Comparison of ENCODE assay signal across 8 cellular contexts in the genomic region with DNA sequence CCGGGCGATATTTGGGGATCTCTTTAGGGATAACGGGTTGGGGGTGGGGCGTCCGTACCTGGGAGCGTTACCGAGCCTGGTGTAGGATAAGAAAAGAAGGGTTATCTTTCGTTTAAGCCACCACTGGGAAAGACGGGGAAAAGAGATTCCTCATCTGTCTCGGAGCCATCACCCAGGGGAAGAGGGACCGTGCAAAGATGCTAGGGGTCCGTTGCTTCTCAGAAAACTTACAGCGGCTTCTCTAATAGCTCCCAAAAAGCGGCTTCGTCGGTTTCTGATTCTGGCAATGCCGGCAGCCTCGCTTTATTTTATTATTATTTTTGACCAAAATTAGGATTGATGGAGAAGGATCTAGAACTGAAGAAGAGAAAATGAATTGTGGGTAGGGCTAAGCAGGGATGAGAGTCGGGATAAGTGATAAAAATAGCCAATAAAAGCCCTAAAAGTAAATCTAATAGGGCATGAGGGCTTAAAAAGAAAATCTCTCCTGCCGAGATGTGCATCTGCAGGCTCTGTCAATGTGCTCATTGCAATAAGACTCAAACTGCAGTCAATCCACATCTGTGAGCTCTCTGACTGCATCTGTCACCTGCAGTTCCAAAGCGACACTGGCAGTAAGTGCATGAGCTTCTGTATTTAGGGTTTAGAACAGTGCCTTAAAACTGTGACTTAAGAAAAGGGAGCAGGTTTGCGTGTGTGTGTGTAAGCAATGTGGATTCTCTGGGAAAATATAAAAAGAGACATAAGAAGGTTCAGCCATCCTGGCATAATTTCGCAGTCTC. TPM values are rescaled to one million over a fixed set of nuclear protein-coding genes. Genes with fewer than 3 reads are reported as not detected.
A peak's percentile ranks its signal among the peaks of the same experiment; 100 is the strongest.
DNase-seq lines count a peak whose midpoint lies in the region; ATAC-seq and TF ChIP-seq lines count a peak whose summit lies in the region.

No MANE protein-coding gene starts in this region.

- WGBS in heart right ventricle, 2 donors = 8 to 9% methylated on average over 23 of the region's 23 CpGs

- H3K27me3 ChIP-seq in heart right ventricle (no peaks in the 10 kb centered on the region), tibial artery (no peaks in the 10 kb centered on the region)

- no peak for DNase-seq in heart right ventricle
- DNase-seq in left cardiac atrium = no peak
- peak; percentile 12 for DNase-seq in left kidney (ENCODE audit: low read depth, low spot score)
- no peak for DNase-seq in tibial artery
- DNase-seq in NCI-H2081 treated with DMSO at 0.1 percent for 48 hours (lab: John Stamatoyannopoulos, UW) = no peak
- DNase-seq in activated effector memory CD4-positive, alpha-beta T cell treated with Interleukin-2 at 50 U/mL for 16 hours = no peak

- TF ChIP-seq CTCF in heart right ventricle (IDR thresholded peaks at IDR 0.05) (no peak), tibial artery (IDR thresholded peaks at IDR 0.05) (no peak)

- H3K9me3 ChIP-seq in heart right ventricle = no peaks in the 10 kb centered on the region
- H3K9me3 ChIP-seq in tibial artery = no peaks in the 10 kb centered on the region

- no peaks in the 10 kb centered on the region for H3K27me3 Mint-ChIP-seq in activated naive CD8-positive, alpha-beta T cell

- H3K36me3 Mint-ChIP-seq in activated naive CD8-positive, alpha-beta T cell = no peaks in the 10 kb centered on the region

- peak overlapping the region; percentile 91 for H3K27ac Mint-ChIP-seq in activated naive CD8-positive, alpha-beta T cell

- ATAC-seq in heart right ventricle (no peak), left cardiac atrium (no peak), GM19351 (IDR thresholded peaks at IDR 0.05; ENCODE audit: unreplicated experiment) (no peak)

- intact Hi-C loops in heart right ventricle (cut with DNase I) = no loop called here
- intact Hi-C loops in left cardiac atrium (cut with DNase I) = no loop called here
- intact Hi-C loops in tibial artery (cut with DNase I; ENCODE audit: low total_unique reads) = loop anchor here (10.0 kb wide), 1 partner anchor 1139 kb away; the partner anchor contains the start of gene RPS12

- H3K4me3 ChIP-seq in heart right ventricle (peak overlapping the region; percentile 73 to 98 (median 88)), tibial artery (peak overlapping the region; percentile 76 to 100)

- peak overlapping the region; percentile 98 for H3K4me3 Mint-ChIP-seq in activated naive CD8-positive, alpha-beta T cell

- peaks cover 53% of the 10 kb centered on the region for H3K4me1 Mint-ChIP-seq in activated naive CD8-positive, alpha-beta T cell (ENCODE audit: low read depth)

- H3K27ac ChIP-seq in heart right ventricle (peak overlapping the region in 9 of 10 donors; percentile 92 to 99 (median 96)), tibial artery (peak overlapping the region; percentile 99)

- H3K36me3 ChIP-seq in heart right ventricle = no peaks in the 10 kb centered on the region
- H3K36me3 ChIP-seq in tibial artery = no peaks in the 10 kb centered on the region

- H3K4me1 ChIP-seq in heart right ventricle (peaks cover 0 to 53% (median 40%) of the 10 kb centered on the region in 9 donors), tibial artery (peaks cover 0 to 41% (median 10%) of the 10 kb centered on the region in 4 donors)

- H3K9me3 Mint-ChIP-seq in activated naive CD8-positive, alpha-beta T cell (ENCODE audit: low read depth) = no peaks in the 10 kb centered on the region

RNA-seq across cellular contexts. Expression of gene TBPL1, which starts 0.8 kb away (rescaled TPM):
- total RNA-seq in heart right ventricle = 10 to 100 TPM in 9 of 10 donors, 1 to 10 TPM in 1; 9.0 to 18.1 (median 13.8) TPM
- 10 to 100 TPM; 16.7 to 18.9 TPM for polyA plus RNA-seq in heart right ventricle
- total RNA-seq in left cardiac atrium = 10 to 100 TPM; 17.8 to 22.8 TPM
